ENCODE assay signal across 8 cellular contexts in genomic region chr11:54979375-54979774, GRCh38.
"Had no signal": no experiment of that assay in that cellular context is flagged by ENCODE, and none has a peak within 500 bp of the region (broad histone marks: within the 10 kb centered on the region; RNA-seq: fewer than 3 reads in every experiment).

No MANE protein-coding gene starts in this region.

- H3K4me3 ChIP-seq: GM23248, HAP-1 had no signal

- H3K9me3 ChIP-seq: HAP-1 had no signal

- ATAC-seq: HCT116 had no signal

- H3K36me3 ChIP-seq: HAP-1 had no signal

- H3K27ac ChIP-seq: GM23248, HL-60 had no signal

- DNase-seq: GM23248, GOT3, H7, HFFc6, KG1 had no signal

- H2AFZ ChIP-seq: GM23248 had no signal

- H3K9ac ChIP-seq: GM23248 had no signal

- H3K4me1 ChIP-seq: HAP-1 had no signal
